Comparison of ENCODE assay signal across 31 cellular contexts in the genomic region with DNA sequence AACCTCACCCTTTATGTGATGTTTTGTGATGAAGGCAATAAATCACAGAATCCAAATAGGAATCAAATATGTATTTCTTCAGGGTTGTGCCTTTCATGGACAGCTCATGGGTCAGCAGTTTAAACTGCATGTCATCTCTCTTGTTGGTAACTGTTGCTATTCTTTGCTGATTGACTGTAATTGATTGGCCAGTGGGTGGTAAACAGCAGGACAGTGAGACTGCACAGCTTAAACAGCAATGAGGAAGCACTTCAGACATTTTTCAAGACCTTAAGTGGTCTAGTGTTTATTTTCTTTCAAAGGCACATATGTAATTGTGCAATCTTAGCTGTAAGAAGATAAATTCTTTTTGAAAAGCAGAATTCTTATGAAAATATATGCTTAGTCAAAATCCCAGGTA.
DNase-seq lines count a peak whose midpoint lies in the region; ATAC-seq and TF ChIP-seq lines count a peak whose summit lies in the region.
"Had no signal": no experiment of that assay in that cellular context is flagged by ENCODE, and none has a peak within 500 bp of the region (broad histone marks: within the 10 kb centered on the region; RNA-seq: fewer than 3 reads in every experiment).

No MANE protein-coding gene starts in this region.

- H3K9me3 Mint-ChIP-seq in activated CD4-positive, alpha-beta T cell treated with anti-CD3 and anti-CD28 coated beads for 36 hours (ENCODE audit: low read depth): no peaks in the 10 kb centered on the region
- H3K9me3 Mint-ChIP-seq: activated naive CD8-positive, alpha-beta T cell treated with anti-CD3 and anti-CD28 coated beads, Interleukin-2, amount 10 ng/mL, durations not matched to agents 7 days and 5 days; CD8-positive, alpha-beta T cell; memory B cell; stimulated activated memory B cell treated with anti-CD40 and anti-IgM and Interleukin-4, amounts not matched to agents 10 μg/mL and 1 μg/mL and 100 μg/mL, for 72 hours had no signal

- no peak for ATAC-seq in activated CD4-positive, alpha-beta T cell treated with anti-CD3 and anti-CD28 coated beads for 36 hours
- no peak for ATAC-seq in Right ventricle myocardium superior (ENCODE audit: poor library complexity)
- ATAC-seq: body of pancreas; CD8-positive, alpha-beta T cell; gastrocnemius medialis; stimulated activated memory B cell treated with anti-CD40 and anti-IgM and Interleukin-4, amounts not matched to agents 10 μg/mL and 1 μg/mL and 100 μg/mL, for 72 hours had no signal

- POLR2A ChIA-PET in activated CD4-positive, alpha-beta T cell treated with anti-CD3 and anti-CD28 coated beads for 36 hours (lab: Charles Lee): no interaction called here

- H3K27ac Mint-ChIP-seq in activated CD4-positive, alpha-beta T cell treated with anti-CD3 and anti-CD28 coated beads for 36 hours: no peak overlapping the region
- H3K27ac Mint-ChIP-seq: activated naive CD8-positive, alpha-beta T cell treated with anti-CD3 and anti-CD28 coated beads, Interleukin-2, amount 10 ng/mL, durations not matched to agents 7 days and 5 days; B cell; CD8-positive, alpha-beta T cell; immature natural killer cell; memory B cell; stimulated activated memory B cell treated with anti-CD40 and anti-IgM and Interleukin-4, amounts not matched to agents 10 μg/mL and 1 μg/mL and 100 μg/mL, for 72 hours had no signal

- H3K4me1 Mint-ChIP-seq in activated CD4-positive, alpha-beta T cell treated with anti-CD3 and anti-CD28 coated beads for 36 hours: no peaks in the 10 kb centered on the region
- H3K4me1 Mint-ChIP-seq: activated naive CD8-positive, alpha-beta T cell treated with anti-CD3 and anti-CD28 coated beads, Interleukin-2, amount 10 ng/mL, durations not matched to agents 7 days and 5 days; B cell; immature natural killer cell; memory B cell; stimulated activated memory B cell treated with anti-CD40 and anti-IgM and Interleukin-4, amounts not matched to agents 10 μg/mL and 1 μg/mL and 100 μg/mL, for 72 hours had no signal

- no peak overlapping the region for H3K4me3 Mint-ChIP-seq in activated CD4-positive, alpha-beta T cell treated with anti-CD3 and anti-CD28 coated beads for 36 hours
- H3K4me3 Mint-ChIP-seq: activated naive CD8-positive, alpha-beta T cell treated with anti-CD3 and anti-CD28 coated beads, Interleukin-2, amount 10 ng/mL, durations not matched to agents 7 days and 5 days; B cell; CD8-positive, alpha-beta T cell; immature natural killer cell; memory B cell; neural crest cell; stimulated activated memory B cell treated with anti-CD40 and anti-IgM and Interleukin-4, amounts not matched to agents 10 μg/mL and 1 μg/mL and 100 μg/mL, for 72 hours had no signal

- H3K27me3 Mint-ChIP-seq in activated CD4-positive, alpha-beta T cell treated with anti-CD3 and anti-CD28 coated beads for 36 hours: peaks cover 6% of the 10 kb centered on the region
- H3K27me3 Mint-ChIP-seq: B cell; memory B cell; stimulated activated memory B cell treated with anti-CD40 and anti-IgM and Interleukin-4, amounts not matched to agents 10 μg/mL and 1 μg/mL and 100 μg/mL, for 72 hours had no signal

- H3K4me3 ChIP-seq in AG10803 (ENCODE audit: low read length): no peak overlapping the region
- no peak overlapping the region for H3K4me3 ChIP-seq in fibroblast of mammary gland (ENCODE audit: control insufficient read depth, low read depth, low read length)
- H3K4me3 ChIP-seq: body of pancreas, esophagus muscularis mucosa, gastrocnemius medialis, hepatocyte, ovary, SJSA1, transverse colon had no signal

- DNase-seq in AG10803 (ENCODE audit: low read depth) (peak; percentile 13), HCEC 1CT (peak; percentile 17), NCI-H69 (lab: John Stamatoyannopoulos, UW) (peak; percentile 86), fibroblast of mammary gland (ENCODE audit: low read depth) (peak; percentile 2), iPS-NIHi7 (ENCODE audit: extremely low spot score) (no peak), H4 (ENCODE audit: low spot score) (no peak), Right ventricle myocardium superior (no peak)
- DNase-seq in activated CD4-positive, alpha-beta T cell treated with anti-CD3 and anti-CD28 coated beads for 36 hours: no peak
- DNase-seq: activated CD4-positive, alpha-beta T cell treated with anti-CD3 and anti-CD28 coated beads, Interleukin-2, amount 50 U/mL, for 1 hour; activated effector memory CD4-positive, alpha-beta T cell treated with Interleukin-2 at 50 U/mL for 16 hours; activated naive CD8-positive, alpha-beta T cell treated with anti-CD3 and anti-CD28 coated beads, Interleukin-2, amount 10 ng/mL, durations not matched to agents 7 days and 5 days; activated T-cell treated with anti-CD3 and anti-CD28 coated beads, Interleukin-2, amount 50 U/mL, for 1 hour; body of pancreas; CD8-positive, alpha-beta T cell; dermis blood vessel endothelial cell; DMS79; gastrocnemius medialis; GF-D8; immature natural killer cell; NCI-H1048; NCI-H1930; ovary; RPMI8226; transverse colon had no signal

- TF ChIP-seq CTCF in AG10803 (conservative IDR thresholded peaks at IDR 0.05; ENCODE audit: low read length): no peak
- no peak for TF ChIP-seq CTCF in fibroblast of mammary gland (conservative IDR thresholded peaks at IDR 0.05; ENCODE audit: control insufficient read depth, insufficient read depth, low read depth, low read length)

- CTCF ChIA-PET in activated CD4-positive, alpha-beta T cell treated with anti-CD3 and anti-CD28 coated beads for 36 hours (lab: Charles Lee): interaction anchor here (0.8 kb wide), 1 partner anchor 97 kb away, joined by 3 read pairs; no protein-coding TSS in a partner anchor

- intact Hi-C loops in activated CD4-positive, alpha-beta T cell treated with anti-CD3 and anti-CD28 coated beads for 36 hours (cut with DNase I, micrococcal nuclease): no loop called here
- intact Hi-C loops in Right ventricle myocardium superior (cut with DNase I): no loop called here

- no peaks in the 10 kb centered on the region for H3K36me3 Mint-ChIP-seq in activated CD4-positive, alpha-beta T cell treated with anti-CD3 and anti-CD28 coated beads for 36 hours (ENCODE audit: low read depth)
- H3K36me3 Mint-ChIP-seq: activated naive CD8-positive, alpha-beta T cell treated with anti-CD3 and anti-CD28 coated beads, Interleukin-2, amount 10 ng/mL, durations not matched to agents 7 days and 5 days; CD8-positive, alpha-beta T cell; immature natural killer cell; memory B cell; stimulated activated memory B cell treated with anti-CD40 and anti-IgM and Interleukin-4, amounts not matched to agents 10 μg/mL and 1 μg/mL and 100 μg/mL, for 72 hours had no signal

Comparison
In these comparisons a context has a peak if more than half of its experiments do, and no peak if none do; other contexts are left out.
1. DNase-seq: peak in AG10803 (single experiment), HCEC 1CT (single experiment), NCI-H69 (single experiment) and fibroblast of mammary gland (single experiment); none in activated CD4-positive, alpha-beta T cell treated with anti-CD3 and anti-CD28 coated beads for 36 hours (single experiment), iPS-NIHi7 (single experiment), H4 (single experiment) and Right ventricle myocardium superior (single experiment).